In genomic region chr7:86937499-86937898, GRCh38 we compare ENCODE assay signal across 16 cellular contexts.
A peak's percentile ranks its signal among the peaks of the same experiment; 100 is the strongest.
DNase-seq lines count a peak whose midpoint lies in the region; ATAC-seq and TF ChIP-seq lines count a peak whose summit lies in the region.
"Had no signal": no experiment of that assay in that cellular context is flagged by ENCODE, and none has a peak within 500 bp of the region (broad histone marks: within the 10 kb centered on the region; RNA-seq: fewer than 3 reads in every experiment).

No MANE protein-coding gene starts in this region.

- H3K4me1 ChIP-seq in SK-N-SH (ENCODE audit: control insufficient read depth in 1 of 2, insufficient read depth in 2 of 2, low read depth in 1 of 2, low read length in 1 of 2) (peaks cover 2 to 11% of the 10 kb centered on the region in 2 experiments; a peak in 3 of 4 replicates), GM23248 (ENCODE audit: insufficient read depth) (peaks cover 12% of the 10 kb centered on the region), adipocyte (ENCODE audit: control insufficient read depth, insufficient read depth, low read length) (peaks cover 6% of the 10 kb centered on the region), colonic mucosa (no peaks in the 10 kb centered on the region)

- H3K4me3 ChIP-seq in SK-N-SH (ENCODE audit: low read depth in 2 of 2, low read length in 1 of 2) (no peak overlapping the region), GM23248 (no peak overlapping the region), adipocyte (ENCODE audit: low read length) (no peak overlapping the region), colonic mucosa (no peak overlapping the region)

- peak overlapping the region in 1 of 2 experiments; percentile 11; a peak in 1 of 4 replicates for H3K27ac ChIP-seq in SK-N-SH (ENCODE audit: low read depth in 2 of 2, low read length in 1 of 2)
- H3K27ac ChIP-seq in GM23248 = no peak overlapping the region
- no peak overlapping the region for H3K27ac ChIP-seq in colonic mucosa
- H3K27ac ChIP-seq: 22Rv1, HL-60 had no signal

- TF ChIP-seq CTCF in SK-N-SH (IDR thresholded peaks at IDR 0.05) (no peak), colonic mucosa (IDR thresholded peaks at IDR 0.05) (no peak)

- intact Hi-C loops in colonic mucosa (cut with DNase I) = no loop called here

- ATAC-seq in SK-N-SH treated with all-trans-retinoic acid at 6 μM for 48 hours = no peak
- ATAC-seq in effector memory CD8-positive, alpha-beta T cell (replicated peaks) = no peak

- DNase-seq in SK-N-SH = no peak
- DNase-seq in GM23248 = peak; percentile 54
- peak; percentile 5 for DNase-seq in adipocyte (ENCODE audit: low read depth)
- peak; percentile 2 for DNase-seq in renal cortical epithelial cell (ENCODE audit: low read depth)
- DNase-seq in activated gamma-delta T cell (lab: John Stamatoyannopoulos, UW) = no peak
- DNase-seq in colonic mucosa = no peak
- no peak for DNase-seq in effector memory CD8-positive, alpha-beta T cell
- DNase-seq: C1 segment of cervical spinal cord; CD4-positive, alpha-beta T cell; DMS153; DMS79 treated with DMSO at 0.1 percent for 48 hours; GDM1; HCEC 1CT had no signal

- no peak overlapping the region for H2AFZ ChIP-seq in SK-N-SH (ENCODE audit: low read depth)
- H2AFZ ChIP-seq in GM23248 = 0 out of 2 replicates have a peak overlapping the region, but pooled peaks have one; percentile 3

- TF ChIP-seq RAD21 in SK-N-SH (IDR thresholded peaks at IDR 0.05; ENCODE audit: low read length) = no peak

- CTCF ChIA-PET in SK-N-SH (lab: Yijun Ruan, JAX) = interaction anchor here (0.9 to 11.8 kb wide), 7 partner anchors 11 to 213 kb away, joined by 3 to 133 read pairs (median 3); partner anchors contain the start of genes DMTF1 and ELAPOR2

- no peaks in the 10 kb centered on the region for H3K9me3 Mint-ChIP-seq in effector memory CD8-positive, alpha-beta T cell
- H3K9me3 Mint-ChIP-seq: CD4-positive, alpha-beta T cell had no signal

- H4K20me1 ChIP-seq in SK-N-SH (ENCODE audit: insufficient read depth) (no peaks in the 10 kb centered on the region), GM23248 (ENCODE audit: insufficient read depth) (no peaks in the 10 kb centered on the region)

- H3K9me2 ChIP-seq in SK-N-SH (no peaks in the 10 kb centered on the region), GM23248 (ENCODE audit: insufficient read depth) (no peaks in the 10 kb centered on the region)

- H3K4me2 ChIP-seq in SK-N-SH (no peak overlapping the region), GM23248 (ENCODE audit: unreplicated experiment) (no peak overlapping the region)

- whole genome bisulfite sequencing in SK-N-SH (ENCODE audit: low lambda C conversion rate) = 21% methylated on average over 1 of the region's 1 CpG
- WGBS in GM23248 (ENCODE audit: low coverage in 1 of 2, low lambda C conversion rate in 2 of 2, missing lambda C conversion rate in 2 of 2), 2 experiments = 38% methylated on average over 1 of the region's 1 CpG

- peaks cover 7% of the 10 kb centered on the region for H3K36me3 Mint-ChIP-seq in effector memory CD8-positive, alpha-beta T cell (ENCODE audit: insufficient read depth)

- H3K9me3 ChIP-seq in SK-N-SH = no peaks in the 10 kb centered on the region
- H3K9me3 ChIP-seq in GM23248 (ENCODE audit: low read depth) = no peaks in the 10 kb centered on the region
- H3K9me3 ChIP-seq in adipocyte (ENCODE audit: control insufficient read depth, low read length) = no peaks in the 10 kb centered on the region
- no peaks in the 10 kb centered on the region for H3K9me3 ChIP-seq in colonic mucosa

- H3K27me3 ChIP-seq in SK-N-SH (ENCODE audit: insufficient read depth) (no peaks in the 10 kb centered on the region), GM23248 (replicated peaks; ENCODE audit: insufficient read depth) (no peaks in the 10 kb centered on the region), adipocyte (replicated peaks; ENCODE audit: control insufficient read depth, insufficient read depth, low read length) (no peaks in the 10 kb centered on the region), colonic mucosa (no peaks in the 10 kb centered on the region)

- in situ Hi-C loops in GM23248 (cut with MboI) = loop anchor here (25.0 kb wide), 1 partner anchor 200 kb away; no protein-coding TSS in a partner anchor

- no peak overlapping the region for H3K4me3 Mint-ChIP-seq in effector memory CD8-positive, alpha-beta T cell
- H3K4me3 Mint-ChIP-seq: CD4-positive, alpha-beta T cell had no signal

- no peaks in the 10 kb centered on the region for H3K27me3 Mint-ChIP-seq in effector memory CD8-positive, alpha-beta T cell

- H3F3A ChIP-seq in SK-N-SH (replicated peaks; ENCODE audit: insufficient read depth) (peaks cover 7% of the 10 kb centered on the region), GM23248 (ENCODE audit: insufficient read depth) (peaks cover 13% of the 10 kb centered on the region)

- H3K4me1 Mint-ChIP-seq in effector memory CD8-positive, alpha-beta T cell (ENCODE audit: low read depth in 2 of 2) = peaks cover 0 to 1% of the 10 kb centered on the region in 2 donors

- H3K79me2 ChIP-seq in SK-N-SH (ENCODE audit: insufficient read depth) (no peaks in the 10 kb centered on the region), GM23248 (ENCODE audit: insufficient read depth) (no peaks in the 10 kb centered on the region)

- POLR2A ChIA-PET in SK-N-SH (lab: Yijun Ruan, JAX) = no interaction called here

- H3K27ac Mint-ChIP-seq in effector memory CD8-positive, alpha-beta T cell = no peak overlapping the region
- H3K27ac Mint-ChIP-seq: CD4-positive, alpha-beta T cell had no signal

- H3K9ac ChIP-seq in SK-N-SH (no peak overlapping the region), GM23248 (no peak overlapping the region), adipocyte (ENCODE audit: low read length) (no peak overlapping the region), colonic mucosa (ENCODE audit: low read depth in 2 of 2, low read length in 2 of 2) (no peak overlapping the region)

- no peak for TF ChIP-seq EP300 in SK-N-SH (IDR thresholded peaks at IDR 0.05; ENCODE audit: borderline replicate concordance in 1 of 2, low read depth in 1 of 2, low read length in 1 of 2)

- peaks cover 19 to 55% of the 10 kb centered on the region in 2 experiments for H3K36me3 ChIP-seq in SK-N-SH (replicated peaks in 1 of 2; ENCODE audit: control insufficient read depth in 1 of 2, insufficient read depth in 2 of 2, low read length in 1 of 2)
- H3K36me3 ChIP-seq in GM23248 (ENCODE audit: low read depth) = no peaks in the 10 kb centered on the region
- H3K36me3 ChIP-seq in adipocyte (ENCODE audit: control insufficient read depth, insufficient read depth, low read length, severe bottlenecking) = peaks cover 7% of the 10 kb centered on the region
- H3K36me3 ChIP-seq in colonic mucosa = no peaks in the 10 kb centered on the region

TF ChIP-seq in SK-N-SH, 30 proteins besides CTCF, POLR2A, EP300 and RAD21:
- TF ChIP-seq CHD2 (IDR thresholded peaks at IDR 0.05; ENCODE audit: low read length, partially characterized antibody) (peak; percentile 12), MEF2A (IDR thresholded peaks at IDR 0.05; ENCODE audit: borderline replicate concordance, low read depth) (no peak), RCOR1 (IDR thresholded peaks at IDR 0.05; ENCODE audit: low read length) (peak; percentile 47; the same call in 1 of the 2 replicates)

TF ChIP-seq in SK-N-SH treated with all-trans-retinoic acid at 6 μM for 48 hours, 23 proteins besides CTCF, POLR2A, EP300 and RAD21:
- TF ChIP-seq ZC3H10 (CRISPR knock-in tag; IDR thresholded peaks at IDR 0.05) (no peak), ESRRG (CRISPR knock-in tag; IDR thresholded peaks at IDR 0.05) (no peak), ZFP30 (CRISPR knock-in tag; IDR thresholded peaks at IDR 0.05) (no peak), RARB (CRISPR knock-in tag; IDR thresholded peaks at IDR 0.05) (no peak), TSHZ2 (CRISPR knock-in tag; IDR thresholded peaks at IDR 0.05) (no peak), GLIS3 (CRISPR knock-in tag; IDR thresholded peaks at IDR 0.05) (no peak)

Comparison
In these comparisons a context has a peak if more than half of its experiments do, and no peak if none do; other contexts are left out.
1. DNase-seq: peak in GM23248 (single experiment), adipocyte (single experiment) and renal cortical epithelial cell (single experiment); none in SK-N-SH (single experiment), activated gamma-delta T cell (single experiment), colonic mucosa (single experiment) and effector memory CD8-positive, alpha-beta T cell (0 of 3).